Comparison of ENCODE assay signal across 10 cellular contexts in genomic region chr1:56688522-56689026, GRCh38. TPM values are rescaled to one million over a fixed set of nuclear protein-coding genes. Genes with fewer than 3 reads are reported as not detected.
DNase-seq lines count a peak whose midpoint lies in the region; ATAC-seq and TF ChIP-seq lines count a peak whose summit lies in the region.
"Had no signal": no experiment of that assay in that cellular context is flagged by ENCODE, and none has a peak within 500 bp of the region (broad histone marks: within the 10 kb centered on the region; RNA-seq: fewer than 3 reads in every experiment).

No MANE protein-coding gene starts in this region.

- no peak overlapping the region for H3K27ac Mint-ChIP-seq in activated naive CD4-positive, alpha-beta T cell treated with anti-CD3 and anti-CD28 coated beads for 36 hours

- intact Hi-C loops in Panc1 (cut with micrococcal nuclease; ENCODE audit: unreplicated experiment) (loop anchor here (5.0 kb wide), 1 partner anchor 46 kb away; no protein-coding TSS in a partner anchor), adrenal gland (cut with DNase I) (no loop called here), stomach (cut with DNase I; ENCODE audit: low total_unique reads) (no loop called here)
- intact Hi-C loops in activated naive CD4-positive, alpha-beta T cell treated with anti-CD3 and anti-CD28 coated beads for 36 hours (cut with micrococcal nuclease): no loop called here

- H3K9me3 ChIP-seq in Panc1 (ENCODE audit: control insufficient read depth, insufficient read depth, low read depth, low read length) (no peaks in the 10 kb centered on the region), adrenal gland (replicated peaks in 1 of 3) (no peaks in the 10 kb centered on the region), stomach (no peaks in the 10 kb centered on the region)

- no peak overlapping the region for H3K4me3 Mint-ChIP-seq in activated naive CD4-positive, alpha-beta T cell treated with anti-CD3 and anti-CD28 coated beads for 36 hours

- H3K27me3 ChIP-seq in Panc1 (ENCODE audit: control insufficient read depth, insufficient read depth, low read length): no peaks in the 10 kb centered on the region
- no peaks in the 10 kb centered on the region for H3K27me3 ChIP-seq in adrenal gland
- H3K27me3 ChIP-seq in stomach: no peaks in the 10 kb centered on the region

- peaks cover 2% of the 10 kb centered on the region for H3K4me1 Mint-ChIP-seq in activated naive CD4-positive, alpha-beta T cell treated with anti-CD3 and anti-CD28 coated beads for 36 hours (ENCODE audit: low read depth)

- DNase-seq in DMS53 (lab: John Stamatoyannopoulos, UW) (peak; percentile 99), HCEC 1CT (peak; percentile 80), Panc1 (ENCODE audit: low read depth, low spot score) (peak; percentile 98), islet precursor cell (peak; percentile 78), adrenal gland (no peak), stomach (no peak), UCSD-AML1 (lab: John Stamatoyannopoulos, UW; ENCODE audit: unreplicated experiment) (no peak)
- DNase-seq in activated naive CD4-positive, alpha-beta T cell treated with anti-CD3 and anti-CD28 coated beads for 36 hours: no peak
- DNase-seq: stimulated activated naive CD4-positive, alpha-beta T cell treated with Interleukin-2 at 50 U/mL for 16 hours had no signal

- no peaks in the 10 kb centered on the region for H3K9me3 Mint-ChIP-seq in activated naive CD4-positive, alpha-beta T cell treated with anti-CD3 and anti-CD28 coated beads for 36 hours

- 55 to 67% (median 64%) methylated on average over 3 of the region's 3 CpGs for WGBS in adrenal gland, 4 donors
- 56 to 76% (median 71%) methylated on average over 3 of the region's 3 CpGs for WGBS in stomach, 5 donors

- H3K4me3 ChIP-seq in Panc1 (ENCODE audit: low read depth in 2 of 2, low read length in 2 of 2) (peak overlapping the region in 1 of 2 experiments; percentile 21; a peak in 2 of 4 replicates), adrenal gland (no peak overlapping the region), stomach (no peak overlapping the region)

- H3K27ac ChIP-seq in Panc1 (ENCODE audit: low read length): peak overlapping the region; percentile 94
- H3K27ac ChIP-seq in adrenal gland: no peak overlapping the region
- H3K27ac ChIP-seq in stomach: no peak overlapping the region
- H3K27ac ChIP-seq: VCaP had no signal

- TF ChIP-seq POLR2A in adrenal gland (IDR thresholded peaks at IDR 0.05) (no peak), stomach (IDR thresholded peaks at IDR 0.05) (no peak)

- peak; percentile 100 for ATAC-seq in Panc1

- H3K36me3 ChIP-seq in Panc1 (ENCODE audit: control insufficient read depth, insufficient read depth, low read length): no peaks in the 10 kb centered on the region
- no peaks in the 10 kb centered on the region for H3K36me3 ChIP-seq in adrenal gland (replicated peaks in 1 of 2)
- no peaks in the 10 kb centered on the region for H3K36me3 ChIP-seq in stomach

- no peaks in the 10 kb centered on the region for H3K27me3 Mint-ChIP-seq in activated naive CD4-positive, alpha-beta T cell treated with anti-CD3 and anti-CD28 coated beads for 36 hours (ENCODE audit: low read depth)

- no peaks in the 10 kb centered on the region for H3K36me3 Mint-ChIP-seq in activated naive CD4-positive, alpha-beta T cell treated with anti-CD3 and anti-CD28 coated beads for 36 hours (ENCODE audit: low read depth)

- no peak for TF ChIP-seq EP300 in stomach (IDR thresholded peaks at IDR 0.05)

- TF ChIP-seq CTCF in Panc1 (IDR thresholded peaks at IDR 0.05) (no peak), adrenal gland (IDR thresholded peaks at IDR 0.05) (no peak), stomach (IDR thresholded peaks at IDR 0.05) (no peak)

- BruUV-seq in Panc1 (replicated peaks; lab: Mats Ljungman, UMichigan): no TSS peak

- POLR2A ChIA-PET in Panc1 (lab: Charles Lee): interaction anchor here (0.7 kb wide), 1 partner anchor 29 kb away, joined by 3 read pairs; no protein-coding TSS in a partner anchor

- H3K4me1 ChIP-seq in Panc1 (ENCODE audit: control insufficient read depth, insufficient read depth, low read length) (peaks cover 18% of the 10 kb centered on the region), adrenal gland (replicated peaks in 1 of 2) (no peaks in the 10 kb centered on the region), stomach (no peaks in the 10 kb centered on the region)

- in situ Hi-C loops in Panc1 (cut with HindIII; ENCODE audit: low pct_unique_long_range_greater_than_20kb, low sequenced_read_pairs): no loop called here

- CTCF ChIA-PET in Panc1 (lab: Charles Lee): interaction anchor here (0.7 to 1.2 kb wide), 2 partner anchors 23 to 115 kb away, joined by 3 to 4 read pairs; no protein-coding TSS in a partner anchor
- CTCF ChIA-PET in activated naive CD4-positive, alpha-beta T cell treated with anti-CD3 and anti-CD28 coated beads for 36 hours (lab: Charles Lee): no interaction called here

RNA-seq across cellular contexts. Expression of gene PRKAA2, which starts 43.5 kb away (rescaled TPM):
- total RNA-seq in Panc1 (2021; ENCODE audit: unreplicated experiment): 11.1 TPM
- polyA plus RNA-seq in Panc1 (2012; ENCODE audit: insufficient read length): 3.8 TPM
- total RNA-seq in adrenal gland: 1 to 10 TPM in 7 of 8 donors, under 1 TPM in 1; 0.93 to 2.6 (median 1.6) TPM
- under 1 TPM; 0.74 to 0.90 (median 0.88) TPM for polyA plus RNA-seq in adrenal gland
- not detected for total RNA-seq in activated naive CD4-positive, alpha-beta T cell treated with anti-CD3 and anti-CD28 coated beads for 36 hours
- total RNA-seq in stomach: 10 to 100 TPM in 3 of 5 donors, 1 to 10 TPM in 2; 2.6 to 15.4 (median 12.1) TPM
- 1 to 10 TPM in 2 of 3 donors, under 1 TPM in 1; 0.93 to 2.0 (median 1.2) TPM for polyA plus RNA-seq in stomach

Comparison
In these comparisons a context has a peak if more than half of its experiments do, and no peak if none do; other contexts are left out.
1. DNase-seq: peak in DMS53 (single experiment), HCEC 1CT (single experiment), Panc1 (single experiment) and islet precursor cell (single experiment); none in adrenal gland (0 of 7), activated naive CD4-positive, alpha-beta T cell treated with anti-CD3 and anti-CD28 coated beads for 36 hours (single experiment), stomach (single experiment) and UCSD-AML1 (single experiment).